22 cellular contexts compared by ENCODE assay signal in the genomic region with DNA sequence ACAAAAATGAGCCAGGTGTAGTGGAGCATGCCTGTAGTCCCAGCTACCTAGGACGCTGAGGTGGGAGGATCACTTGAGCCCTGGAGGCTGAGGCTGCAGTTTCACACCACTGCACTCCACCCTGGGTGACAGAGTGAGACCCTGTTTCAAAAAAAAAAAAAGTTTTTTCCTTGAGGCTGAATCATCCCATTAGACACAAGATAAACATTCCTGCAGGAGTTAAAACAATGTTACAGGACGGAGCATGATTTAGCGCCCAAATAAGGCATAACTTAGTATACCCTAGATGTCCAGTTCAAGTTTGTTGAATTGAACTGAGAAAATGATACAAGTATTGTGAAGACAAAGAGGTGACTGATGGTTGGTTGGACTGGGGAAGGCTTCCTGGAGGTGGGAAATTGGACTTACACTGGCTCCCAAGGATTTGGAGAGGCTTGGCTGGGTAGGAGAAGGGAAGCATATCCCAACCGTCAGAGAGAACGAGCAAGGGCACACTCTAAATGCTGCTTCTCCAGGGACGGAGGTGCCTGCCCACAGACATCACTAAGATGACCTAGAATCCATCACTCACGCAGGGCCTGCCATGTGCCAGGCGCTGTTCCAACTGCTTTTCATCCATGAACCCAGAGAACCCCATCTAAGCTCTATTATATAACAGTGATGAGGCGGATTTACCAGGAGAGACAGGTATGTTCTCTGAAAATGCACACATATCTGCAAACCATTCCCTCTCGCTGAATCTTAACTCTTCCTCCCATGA.
DNase-seq lines count a peak whose midpoint lies in the region; ATAC-seq and TF ChIP-seq lines count a peak whose summit lies in the region.
"Had no signal": no experiment of that assay in that cellular context is flagged by ENCODE, and none has a peak within 500 bp of the region (broad histone marks: within the 10 kb centered on the region; RNA-seq: fewer than 3 reads in every experiment).

No MANE protein-coding gene starts in this region.

- H3K4me2 ChIP-seq in neural progenitor cell, result no peak overlapping the region
- H3K4me2 ChIP-seq: BLaER1 had no signal

- H3K27ac Mint-ChIP-seq in neural progenitor cell, result peak overlapping the region; percentile 86
- H3K27ac Mint-ChIP-seq: T-helper 2 cell treated with Interferon-gamma antibody and Interleukin-4, amounts not matched to agents 5 μg/mL and 100 μg/mL, for 36 hours had no signal

- H3K27me3 ChIP-seq in RWPE2 (ENCODE audit: insufficient read depth, poor library complexity, severe bottlenecking), result no peaks in the 10 kb centered on the region
- no peaks in the 10 kb centered on the region for H3K27me3 ChIP-seq in neural progenitor cell
- H3K27me3 ChIP-seq: adrenal gland, BLaER1, dorsolateral prefrontal cortex, Peyer's patch, transverse colon had no signal

- no peak overlapping the region for H3K4me3 Mint-ChIP-seq in neural progenitor cell
- H3K4me3 Mint-ChIP-seq in activated T-cell treated with anti-CD3 and anti-CD28 coated beads, Interleukin-2, amount 50 U/mL, for 4 hours, result no peak overlapping the region
- H3K4me3 Mint-ChIP-seq: T-helper 2 cell treated with Interferon-gamma antibody and Interleukin-4, amounts not matched to agents 5 μg/mL and 100 μg/mL, for 36 hours had no signal

- no peaks in the 10 kb centered on the region for H3K27me3 Mint-ChIP-seq in neural progenitor cell (ENCODE audit: insufficient read depth, low read depth)
- H3K27me3 Mint-ChIP-seq in activated T-cell treated with anti-CD3 and anti-CD28 coated beads, Interleukin-2, amount 50 U/mL, for 4 hours (ENCODE audit: low read depth), result no peaks in the 10 kb centered on the region

- H3K36me3 ChIP-seq in RWPE2 (ENCODE audit: low read depth) (no peaks in the 10 kb centered on the region), neural progenitor cell (no peaks in the 10 kb centered on the region)
- H3K36me3 ChIP-seq: adrenal gland, Peyer's patch, transverse colon had no signal

- no peaks in the 10 kb centered on the region for H3K4me1 ChIP-seq in RWPE2 (ENCODE audit: insufficient read depth, poor library complexity, severe bottlenecking)
- peaks cover 8% of the 10 kb centered on the region for H3K4me1 ChIP-seq in neural progenitor cell
- H3K4me1 ChIP-seq: adrenal gland, BLaER1, Peyer's patch, transverse colon had no signal

- H3K27ac ChIP-seq in RWPE2 (ENCODE audit: poor library complexity, severe bottlenecking) (no peak overlapping the region), neural progenitor cell (no peak overlapping the region)
- H3K27ac ChIP-seq: adrenal gland, BLaER1, dorsolateral prefrontal cortex, Peyer's patch, transverse colon had no signal

- H3K9me3 ChIP-seq in RWPE2 (ENCODE audit: severe bottlenecking) (no peaks in the 10 kb centered on the region), neural progenitor cell (ENCODE audit: low read depth) (no peaks in the 10 kb centered on the region)
- H3K9me3 ChIP-seq: adrenal gland, BLaER1, Peyer's patch, transverse colon had no signal

- peaks cover 9% of the 10 kb centered on the region for H3K36me3 Mint-ChIP-seq in neural progenitor cell
- H3K36me3 Mint-ChIP-seq in activated T-cell treated with anti-CD3 and anti-CD28 coated beads, Interleukin-2, amount 50 U/mL, for 4 hours (ENCODE audit: insufficient read depth), result peaks cover 49% of the 10 kb centered on the region

- no peaks in the 10 kb centered on the region for H3K79me2 ChIP-seq in neural progenitor cell (ENCODE audit: low read depth)

- H3K4me3 ChIP-seq in RWPE2 (ENCODE audit: severe bottlenecking) (no peak overlapping the region), epithelial cell of proximal tubule (ENCODE audit: low read depth, low read length) (no peak overlapping the region), neural progenitor cell (no peak overlapping the region)
- H3K4me3 ChIP-seq: adrenal gland, BLaER1, dorsolateral prefrontal cortex, Peyer's patch, transverse colon had no signal

- TF ChIP-seq CTCF in RWPE2 (IDR thresholded peaks at IDR 0.05; ENCODE audit: poor library complexity, severe bottlenecking) (no peak), epithelial cell of proximal tubule (conservative IDR thresholded peaks at IDR 0.05; ENCODE audit: low read depth, low read length) (no peak), neural progenitor cell (IDR thresholded peaks at IDR 0.05) (no peak)

- H4K20me1 ChIP-seq in neural progenitor cell (ENCODE audit: low read depth), result no peaks in the 10 kb centered on the region
- H4K20me1 ChIP-seq: BLaER1 had no signal

- ATAC-seq in RWPE2 (ENCODE audit: low read depth), result peak; percentile 45
- ATAC-seq in activated T-cell treated with anti-CD3 and anti-CD28 coated beads, Interleukin-2, amount 50 U/mL, for 4 hours, result no peak
- no peak for ATAC-seq in GM18861 (IDR thresholded peaks at IDR 0.05; ENCODE audit: unreplicated experiment)

- H3K9ac ChIP-seq in neural progenitor cell, result no peak overlapping the region
- H3K9ac ChIP-seq: BLaER1 had no signal

- H3K9me3 Mint-ChIP-seq in neural progenitor cell, result peaks cover 4% of the 10 kb centered on the region
- H3K9me3 Mint-ChIP-seq in activated T-cell treated with anti-CD3 and anti-CD28 coated beads, Interleukin-2, amount 50 U/mL, for 4 hours, result peaks cover 4% of the 10 kb centered on the region
- H3K9me3 Mint-ChIP-seq: T-helper 2 cell treated with Interferon-gamma antibody and Interleukin-4, amounts not matched to agents 5 μg/mL and 100 μg/mL, for 36 hours had no signal

- no peaks in the 10 kb centered on the region for H3F3A ChIP-seq in neural progenitor cell (ENCODE audit: low read depth)

- H2AFZ ChIP-seq in neural progenitor cell (replicated peaks), result no peak overlapping the region

- DNase-seq in EL (peak; percentile 67), RWPE2 (ENCODE audit: low spot score) (no peak), epithelial cell of proximal tubule (ENCODE audit: low read depth) (peak; percentile 52), neural progenitor cell (ENCODE audit: low spot score) (no peak), SKM-1 treated with dmso at 0.1 percent for 144 hours (lab: John Stamatoyannopoulos, UW; ENCODE audit: unreplicated experiment) (no peak), NOMO-1 (lab: John Stamatoyannopoulos, UW; ENCODE audit: unreplicated experiment in 2 of 2) (no peak)
- no peak for DNase-seq in activated T-cell treated with anti-CD3 and anti-CD28 coated beads, Interleukin-2, amount 50 U/mL, for 4 hours
- DNase-seq: activated CD4-positive, alpha-beta T cell treated with anti-CD3 and anti-CD28 coated beads for 4 hours; activated T-cell treated with anti-CD3 and anti-CD28 coated beads, Interleukin-2, amount 50 U/mL, for 1 hour; adrenal gland; DMS79 treated with DMSO at 0.1 percent for 48 hours; KG1; kidney; NCI-H2029; NCI-H526 treated with DMSO at 0.1 percent for 48 hours; Peyer's patch; stimulated activated CD4-positive, alpha-beta T cell treated with anti-CD3 and anti-CD28 coated beads, Interleukin-2, amount 100 ng/mL, for 48 hours; transverse colon had no signal

- H3K4me1 Mint-ChIP-seq in neural progenitor cell, result peaks cover 20% of the 10 kb centered on the region
- H3K4me1 Mint-ChIP-seq in activated T-cell treated with anti-CD3 and anti-CD28 coated beads, Interleukin-2, amount 50 U/mL, for 4 hours (ENCODE audit: low read depth), result no peaks in the 10 kb centered on the region

Comparison
In these comparisons a context has a peak if more than half of its experiments do, and no peak if none do; other contexts are left out.
1. DNase-seq: peak in EL (single experiment) and epithelial cell of proximal tubule (single experiment); none in RWPE2 (single experiment), neural progenitor cell (single experiment), SKM-1 treated with dmso at 0.1 percent for 144 hours (single experiment), activated T-cell treated with anti-CD3 and anti-CD28 coated beads, Interleukin-2, amount 50 U/mL, for 4 hours (single experiment) and NOMO-1 (0 of 2).